ENCODE assay signal across 20 cellular contexts in genomic region chr1:150479927-150480352, GRCh38. TPM values are rescaled to one million over a fixed set of nuclear protein-coding genes. Genes with fewer than 3 reads are reported as not detected.
DNase-seq lines count a peak whose midpoint lies in the region; ATAC-seq and TF ChIP-seq lines count a peak whose summit lies in the region.
"Had no signal": no experiment of that assay in that cellular context is flagged by ENCODE, and none has a peak within 500 bp of the region (broad histone marks: within the 10 kb centered on the region; RNA-seq: fewer than 3 reads in every experiment).

No MANE protein-coding gene starts in this region.

- H3K27me3 Mint-ChIP-seq in Caco-2 (ENCODE audit: insufficient read depth, unreplicated experiment), result no peaks in the 10 kb centered on the region
- peaks cover 10% of the 10 kb centered on the region for H3K27me3 Mint-ChIP-seq in neural crest cell (ENCODE audit: low read depth)
- H3K27me3 Mint-ChIP-seq: CD8-positive, alpha-beta memory T cell had no signal

- peaks cover 22% of the 10 kb centered on the region for H3K36me3 Mint-ChIP-seq in Caco-2 (ENCODE audit: insufficient read depth, unreplicated experiment)
- H3K36me3 Mint-ChIP-seq in neural crest cell (ENCODE audit: low read depth), result no peaks in the 10 kb centered on the region
- H3K36me3 Mint-ChIP-seq: CD8-positive, alpha-beta memory T cell had no signal

- peak overlapping the region; percentile 83 for H3K27ac ChIP-seq in RWPE2 (ENCODE audit: poor library complexity, severe bottlenecking)
- H3K27ac ChIP-seq: BLaER1 had no signal

- BruUV-seq in Caco-2 (replicated peaks; lab: Mats Ljungman, UMichigan), result no TSS peak

- no peaks in the 10 kb centered on the region for H3K9me3 Mint-ChIP-seq in Caco-2 (ENCODE audit: unreplicated experiment)
- no peaks in the 10 kb centered on the region for H3K9me3 Mint-ChIP-seq in neural crest cell
- H3K9me3 Mint-ChIP-seq: CD8-positive, alpha-beta memory T cell had no signal

- TF ChIP-seq CTCF in Caco-2 (IDR thresholded peaks at IDR 0.05; ENCODE audit: insufficient read depth in 1 of 2, low read depth in 1 of 2, low read length in 1 of 2, severe bottlenecking in 1 of 2, unreplicated experiment in 1 of 2), result no peak
- no peak for TF ChIP-seq CTCF in RWPE2 (IDR thresholded peaks at IDR 0.05; ENCODE audit: poor library complexity, severe bottlenecking)
- no peak for TF ChIP-seq CTCF in fibroblast of villous mesenchyme (IDR thresholded peaks at IDR 0.05; ENCODE audit: insufficient read depth, low read depth, low read length)
- TF ChIP-seq CTCF in neural crest cell (conservative IDR thresholded peaks at IDR 0.05), result no peak

- H3K27me3 ChIP-seq in Caco-2 (replicated peaks; ENCODE audit: control insufficient read depth, insufficient read depth, low read length) (no peaks in the 10 kb centered on the region), RWPE2 (ENCODE audit: insufficient read depth, poor library complexity, severe bottlenecking) (no peaks in the 10 kb centered on the region)
- H3K27me3 ChIP-seq: BLaER1 had no signal

- ATAC-seq in RWPE2 (ENCODE audit: low read depth), result no peak
- ATAC-seq in HG03196 (IDR thresholded peaks at IDR 0.05; ENCODE audit: unreplicated experiment), result no peak
- no peak for ATAC-seq in GM21737 (IDR thresholded peaks at IDR 0.05; ENCODE audit: unreplicated experiment)
- ATAC-seq: PC-3, SK-N-SH treated with all-trans-retinoic acid at 6 μM for 48 hours had no signal

- DNase-seq in Caco-2, result peak in 1 of 2 experiments; percentile 39
- DNase-seq in RWPE2 (ENCODE audit: low spot score), result no peak
- peak; percentile 18 for DNase-seq in fibroblast of villous mesenchyme (ENCODE audit: low read depth)
- no peak for DNase-seq in neural crest cell (ENCODE audit: low read depth, low spot score)
- DNase-seq in SKM-1 treated with dmso at 0.1 percent for 144 hours (lab: John Stamatoyannopoulos, UW; ENCODE audit: unreplicated experiment), result no peak
- DNase-seq: CD8-positive, alpha-beta memory T cell; NCI-H187 treated with DMSO at 0.1 percent for 48 hours; NCI-H226; NCI-H524 treated with DMSO at 0.1 percent for 48 hours; PC-3; RPMI8226; SIG-M5 had no signal

- H3K4me1 Mint-ChIP-seq in Caco-2 (ENCODE audit: low read depth, unreplicated experiment), result peaks cover 12% of the 10 kb centered on the region
- peaks cover 15% of the 10 kb centered on the region for H3K4me1 Mint-ChIP-seq in neural crest cell

- H3K4me3 ChIP-seq in Caco-2 (ENCODE audit: low read depth, low read length) (no peak overlapping the region), RWPE2 (ENCODE audit: severe bottlenecking) (no peak overlapping the region), fibroblast of villous mesenchyme (ENCODE audit: low read depth, low read length) (no peak overlapping the region)
- H3K4me3 ChIP-seq: BLaER1 had no signal

- H3K4me3 Mint-ChIP-seq in Caco-2 (ENCODE audit: unreplicated experiment), result peak overlapping the region; percentile 37
- peak overlapping the region; percentile 4 for H3K4me3 Mint-ChIP-seq in neural crest cell
- H3K4me3 Mint-ChIP-seq: CD8-positive, alpha-beta memory T cell had no signal

- H3K9me3 ChIP-seq in Caco-2 (no peaks in the 10 kb centered on the region), RWPE2 (ENCODE audit: severe bottlenecking) (no peaks in the 10 kb centered on the region)
- H3K9me3 ChIP-seq: BLaER1 had no signal

- peaks cover 14% of the 10 kb centered on the region for H3K4me1 ChIP-seq in Caco-2
- peaks cover 32% of the 10 kb centered on the region for H3K4me1 ChIP-seq in RWPE2 (ENCODE audit: insufficient read depth, poor library complexity, severe bottlenecking)
- H3K4me1 ChIP-seq: BLaER1 had no signal

- intact Hi-C loops in Caco-2 (cut with micrococcal nuclease; ENCODE audit: unreplicated experiment), result no loop called here

- CTCF ChIA-PET in Caco-2 (lab: Charles Lee), result no interaction called here

- H3K36me3 ChIP-seq in Caco-2 (ENCODE audit: control insufficient read depth, insufficient read depth, low read length), result no peaks in the 10 kb centered on the region
- no peaks in the 10 kb centered on the region for H3K36me3 ChIP-seq in RWPE2 (ENCODE audit: low read depth)
- H3K36me3 ChIP-seq: BLaER1 had no signal

- POLR2A ChIA-PET in Caco-2 (lab: Charles Lee), result interaction anchor here (0.6 kb wide), 1 partner anchor 22 kb away, joined by 4 read pairs; no protein-coding TSS in a partner anchor

- H3K27ac Mint-ChIP-seq in Caco-2 (ENCODE audit: unreplicated experiment), result no peak overlapping the region
- H3K27ac Mint-ChIP-seq in neural crest cell (ENCODE audit: unreplicated experiment), result no peak overlapping the region

RNA-seq across cellular contexts. Expression of gene TARS2, which starts 7.3 kb away (rescaled TPM):
- total RNA-seq in Caco-2 (2022) (26.8 and 30.6 TPM in 2 replicates), fibroblast of villous mesenchyme (17.3 and 18.4 TPM in 2 replicates), neural crest cell (30.0 and 31.1 TPM in 2 replicates)

RNA-seq across cellular contexts. Expression of gene ECM1, which starts 28.0 kb away (rescaled TPM):
- 0.95 and 2.4 TPM in 2 replicates for total RNA-seq in Caco-2 (2022)
- total RNA-seq in fibroblast of villous mesenchyme, result 20.3 and 24.5 TPM in 2 replicates
- 5.3 and 5.5 TPM in 2 replicates for total RNA-seq in neural crest cell

RNA-seq across cellular contexts. Expression of gene FALEC, which starts 35.6 kb away (rescaled TPM):
- 0.59 and 0.63 TPM in 2 replicates for total RNA-seq in Caco-2 (2022)
- total RNA-seq in fibroblast of villous mesenchyme, result 0.64 and 1.3 TPM in 2 replicates
- 1.2 and 1.3 TPM in 2 replicates for total RNA-seq in neural crest cell
- total RNA-seq: A673; CD8-positive, alpha-beta memory T cell; H4; HT-29; LHCN-M2 had no signal
